Comparison of ENCODE assay signal across 11 cellular contexts in genomic region chr1:46130144-46130543, GRCh38. TPM values are rescaled to one million over a fixed set of nuclear protein-coding genes. Genes with fewer than 3 reads are reported as not detected.
DNase-seq lines count a peak whose midpoint lies in the region; ATAC-seq and TF ChIP-seq lines count a peak whose summit lies in the region.
"Had no signal": no experiment of that assay in that cellular context is flagged by ENCODE, and none has a peak within 500 bp of the region (broad histone marks: within the 10 kb centered on the region; RNA-seq: fewer than 3 reads in every experiment).

No MANE protein-coding gene starts in this region.

- peak overlapping the region; percentile 90 to 99 (median 97) for H3K4me3 Mint-ChIP-seq in brain
- H3K4me3 Mint-ChIP-seq: T-helper 1 cell treated with Interleukin-12 subunit alpha and Interleukin-12 subunit beta and Interleukin-4 antibody, amounts not matched to agents 30 μg/mL and 1 μg/mL, for 36 hours had no signal

- peak overlapping the region; percentile 84 for H3K4me3 ChIP-seq in left ventricle myocardium inferior

- peak overlapping the region; percentile 97 for H3K27ac ChIP-seq in left ventricle myocardium inferior (replicated peaks)

- no peak for TF ChIP-seq CTCF in left ventricle myocardium inferior (IDR thresholded peaks at IDR 0.05; ENCODE audit: borderline replicate concordance)
- no peak for TF ChIP-seq CTCF in brain (conservative IDR thresholded peaks at IDR 0.05)

- H3K36me3 ChIP-seq in left ventricle myocardium inferior, result no peaks in the 10 kb centered on the region

- no peaks in the 10 kb centered on the region for H3K9me3 ChIP-seq in left ventricle myocardium inferior (replicated peaks)

- H3K36me3 Mint-ChIP-seq in brain, result peaks cover 16% of the 10 kb centered on the region

- H3K27me3 ChIP-seq in left ventricle myocardium inferior (ENCODE audit: low read depth), result peaks cover 16% of the 10 kb centered on the region

- no peak for ATAC-seq in GM18498 (IDR thresholded peaks at IDR 0.05; ENCODE audit: unreplicated experiment)

- peaks cover 18% of the 10 kb centered on the region for H3K27me3 Mint-ChIP-seq in brain

- DNase-seq in left ventricle myocardium inferior, result no peak
- no peak for DNase-seq in cardiac septum (ENCODE audit: low spot score)
- peak; percentile 15 to 28 for DNase-seq in lung microvascular endothelial cell (ENCODE audit: low read depth in 2 of 2)
- no peak for DNase-seq in GDM1 (lab: John Stamatoyannopoulos, UW)
- DNase-seq in cerebellar nuclear complex (lab: John Stamatoyannopoulos, UW), result no peak
- DNase-seq in KG1 (lab: John Stamatoyannopoulos, UW), result no peak
- DNase-seq: stimulated activated CD4-positive, alpha-beta T cell treated with anti-CD3 and anti-CD28 coated beads, Interleukin-2, amount 100 ng/mL, for 48 hours had no signal

- H3K27ac Mint-ChIP-seq in brain, result peak overlapping the region; percentile 100
- H3K27ac Mint-ChIP-seq: T-helper 1 cell treated with Interleukin-12 subunit alpha and Interleukin-12 subunit beta and Interleukin-4 antibody, amounts not matched to agents 30 μg/mL and 1 μg/mL, for 36 hours had no signal

- peaks cover 81% of the 10 kb centered on the region for H3K4me1 ChIP-seq in left ventricle myocardium inferior

- intact Hi-C loops in left ventricle myocardium inferior (cut with micrococcal nuclease) (loop anchor here (5.0 kb wide), 1 partner anchor 42 kb away; no protein-coding TSS in a partner anchor), cardiac septum (cut with DNase I) (loop anchor here (5.0 kb wide), 3 partner anchors 93 to 238 kb away; no protein-coding TSS in a partner anchor)

- H3K4me1 Mint-ChIP-seq in brain, result peaks cover 49% of the 10 kb centered on the region

- H3K9me3 Mint-ChIP-seq in brain, result peaks cover 0 to 5% (median 4%) of the 10 kb centered on the region in 5 experiments
- H3K9me3 Mint-ChIP-seq: T-helper 1 cell treated with Interleukin-12 subunit alpha and Interleukin-12 subunit beta and Interleukin-4 antibody, amounts not matched to agents 30 μg/mL and 1 μg/mL, for 36 hours had no signal

RNA-seq across cellular contexts. Expression of gene PIK3R3, which starts 2.3 kb away (rescaled TPM):
- 32.7 TPM for total RNA-seq in left ventricle myocardium inferior
- 55.3 TPM for total RNA-seq in cardiac septum
- polyA plus RNA-seq in brain (ENCODE audit: insufficient read depth, low read depth, low replicate concordance), result 43.0 TPM
- 11.7 and 16.6 TPM in 2 replicates for total RNA-seq in lung microvascular endothelial cell

RNA-seq across cellular contexts. Expression of gene TSPAN1, which starts 44.7 kb away (rescaled TPM):
- 1.4 TPM for total RNA-seq in left ventricle myocardium inferior
- 3.0 TPM for total RNA-seq in cardiac septum
- polyA plus RNA-seq in brain (ENCODE audit: insufficient read depth, low read depth, low replicate concordance), result 9.4 TPM
- total RNA-seq in lung microvascular endothelial cell, result 0.22 TPM in 1 of 2 replicates, not detected in the other

RNA-seq across cellular contexts. Expression of gene P3R3URF, which starts 46.1 kb away (rescaled TPM):
- total RNA-seq in left ventricle myocardium inferior, result not detected
- total RNA-seq in cardiac septum, result not detected
- not detected for polyA plus RNA-seq in brain (ENCODE audit: insufficient read depth, low read depth, low replicate concordance)
- not detected in 2 replicates for total RNA-seq in lung microvascular endothelial cell
- polyA plus RNA-seq: BJ had no signal

Comparison
In these comparisons a context has a peak if more than half of its experiments do, and no peak if none do; other contexts are left out.
1. DNase-seq: peak in lung microvascular endothelial cell (2 of 2); none in left ventricle myocardium inferior (single experiment), cardiac septum (single experiment), GDM1 (single experiment), cerebellar nuclear complex (0 of 2) and KG1 (single experiment).